In the genomic region with DNA sequence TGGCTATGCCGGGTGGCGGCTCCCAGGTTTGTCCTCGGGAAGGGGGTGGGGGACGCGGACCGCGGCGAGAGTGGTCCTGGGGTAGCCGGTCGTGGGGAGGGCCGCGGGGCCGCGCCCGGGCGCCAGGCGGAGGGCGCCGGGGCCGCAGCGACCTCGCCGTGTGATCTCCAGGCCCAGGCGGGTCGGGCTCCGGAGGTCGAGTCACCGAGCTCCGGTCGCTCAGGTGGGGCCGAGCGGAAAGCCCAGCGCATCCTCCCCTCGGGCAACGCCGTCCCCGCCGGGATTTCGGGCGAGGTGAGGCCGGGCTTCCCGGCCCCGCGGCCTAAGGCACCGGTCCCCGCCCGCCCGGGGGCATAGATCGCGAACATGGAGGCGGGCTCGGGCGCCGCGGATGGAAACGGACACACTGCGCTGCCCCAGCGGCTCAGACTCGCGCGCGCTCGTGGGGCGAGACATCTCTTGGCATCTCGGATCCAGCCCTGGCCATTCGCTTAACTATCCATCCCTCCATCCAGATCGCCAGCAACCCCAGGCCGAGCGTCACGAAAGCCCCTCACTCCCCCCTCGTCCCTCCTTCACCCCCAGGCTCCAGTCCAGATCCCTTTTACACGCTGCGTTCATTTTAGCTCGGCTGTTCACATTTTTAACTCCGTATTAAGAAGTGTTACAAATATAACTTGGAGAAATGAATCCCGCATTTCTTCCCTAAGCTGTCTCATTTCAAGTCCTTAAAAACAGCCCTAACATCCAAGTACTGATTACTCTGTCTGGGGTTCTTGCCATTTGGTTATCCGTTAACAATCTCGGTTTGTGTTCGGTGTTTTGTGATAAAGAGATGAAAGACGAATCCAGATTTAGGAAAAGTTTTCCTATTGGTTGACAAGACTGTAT, we compare ENCODE assay signal across 8 cellular contexts. TPM values are rescaled to one million over a fixed set of nuclear protein-coding genes. Genes with fewer than 3 reads are reported as not detected.
DNase-seq lines count a peak whose midpoint lies in the region; TF ChIP-seq lines count a peak whose summit lies in the region.

No MANE protein-coding gene starts in this region.

- no peaks in the 10 kb centered on the region for H3K9me3 ChIP-seq in GM23248 (ENCODE audit: low read depth)
- no peaks in the 10 kb centered on the region for H3K9me3 ChIP-seq in Loucy (ENCODE audit: insufficient read depth, low read depth, low read length)
- H3K9me3 ChIP-seq in thyroid gland: no peaks in the 10 kb centered on the region

- no peaks in the 10 kb centered on the region for H3K36me3 Mint-ChIP-seq in mesothelial cell of epicardium

- no peaks in the 10 kb centered on the region for H4K20me1 ChIP-seq in GM23248 (ENCODE audit: insufficient read depth)
- H4K20me1 ChIP-seq in Loucy (ENCODE audit: insufficient read depth, low read length, poor library complexity, severe bottlenecking): no peaks in the 10 kb centered on the region

- H3K4me3 Mint-ChIP-seq in mesothelial cell of epicardium: peak overlapping the region; percentile 82

- peaks cover 17% of the 10 kb centered on the region for H3K4me1 ChIP-seq in GM23248 (ENCODE audit: insufficient read depth)
- peaks cover 9% of the 10 kb centered on the region for H3K4me1 ChIP-seq in Loucy (ENCODE audit: insufficient read depth, low read length, poor library complexity, severe bottlenecking)
- peaks cover 25 to 31% of the 10 kb centered on the region in 2 donors for H3K4me1 ChIP-seq in thyroid gland

- intact Hi-C loops in thyroid gland (cut with DNase I): no loop called here

- H3K4me1 Mint-ChIP-seq in mesothelial cell of epicardium: peaks cover 41% of the 10 kb centered on the region

- peak overlapping the region; percentile 88 for H2AFZ ChIP-seq in GM23248
- H2AFZ ChIP-seq in Loucy (ENCODE audit: low read length): peak overlapping the region; percentile 76; the same call in 1 of the 2 replicates

- in situ Hi-C loops in GM23248 (cut with MboI): no loop called here

- H3F3A ChIP-seq in GM23248 (ENCODE audit: insufficient read depth) (peaks cover 13% of the 10 kb centered on the region), Loucy (ENCODE audit: low read depth) (no peaks in the 10 kb centered on the region)

- H3K9ac ChIP-seq in GM23248: peak overlapping the region; percentile 95
- peak overlapping the region; percentile 68 for H3K9ac ChIP-seq in Loucy (ENCODE audit: low read depth, low read length, poor library complexity, severe bottlenecking)

- no peaks in the 10 kb centered on the region for H3K9me3 Mint-ChIP-seq in mesothelial cell of epicardium

- peak overlapping the region; percentile 94 for H3K27ac Mint-ChIP-seq in mesothelial cell of epicardium

- H3K79me2 ChIP-seq in GM23248 (ENCODE audit: insufficient read depth) (peaks cover 45% of the 10 kb centered on the region), Loucy (ENCODE audit: insufficient read depth, low read length) (no peaks in the 10 kb centered on the region)

- H3K36me3 ChIP-seq in GM23248 (ENCODE audit: low read depth): no peaks in the 10 kb centered on the region
- no peaks in the 10 kb centered on the region for H3K36me3 ChIP-seq in Loucy (ENCODE audit: insufficient read depth, low read length)
- H3K36me3 ChIP-seq in thyroid gland: no peaks in the 10 kb centered on the region

- no peaks in the 10 kb centered on the region for H3K9me2 ChIP-seq in GM23248 (ENCODE audit: insufficient read depth)
- H3K9me2 ChIP-seq in Loucy (replicated peaks; ENCODE audit: low read depth, low read length): no peaks in the 10 kb centered on the region

- peak overlapping the region; percentile 82 for H3K4me3 ChIP-seq in GM23248
- peak overlapping the region; percentile 74 for H3K4me3 ChIP-seq in Loucy (ENCODE audit: low read length, poor library complexity, severe bottlenecking)
- peak overlapping the region; percentile 15 to 69 (median 41) for H3K4me3 ChIP-seq in thyroid gland (replicated peaks in 1 of 3)

- no peaks in the 10 kb centered on the region for H3K27me3 Mint-ChIP-seq in mesothelial cell of epicardium (ENCODE audit: low read depth)

- TF ChIP-seq CTCF in Loucy (conservative IDR thresholded peaks at IDR 0.05; ENCODE audit: low read length): no peak
- TF ChIP-seq CTCF in mesothelial cell of epicardium (IDR thresholded peaks at IDR 0.05; ENCODE audit: unreplicated experiment): no peak
- TF ChIP-seq CTCF in thyroid gland (IDR thresholded peaks at IDR 0.05): no peak

- 2 to 3% methylated on average over 34 to 58 of the region's 80 CpGs for WGBS in GM23248 (ENCODE audit: low coverage in 1 of 2, low lambda C conversion rate in 2 of 2, missing lambda C conversion rate in 2 of 2), 2 experiments
- WGBS in thyroid gland, 2 donors: 2 to 3% methylated on average over 24 to 30 of the region's 80 CpGs

- DNase-seq in SKM-1 treated with dmso at 0.1 percent for 144 hours (lab: John Stamatoyannopoulos, UW; ENCODE audit: unreplicated experiment) (peak; percentile 8), SKM-1 (lab: John Stamatoyannopoulos, UW; ENCODE audit: unreplicated experiment) (no peak), GM23248 (peak; percentile 82), UCSD-AML1 (lab: John Stamatoyannopoulos, UW; ENCODE audit: unreplicated experiment) (peak; percentile 63), epithelial cell of prostate (ENCODE audit: low read depth, low spot score) (no peak), mesothelial cell of epicardium (ENCODE audit: low spot score in 2 of 2, unreplicated experiment in 2 of 2) (peak; percentile 32 to 70), thyroid gland (peak; percentile 65 to 67)

- H3K27ac ChIP-seq in GM23248 (peak overlapping the region; percentile 85), epithelial cell of prostate (peak overlapping the region; percentile 76), thyroid gland (peak overlapping the region; percentile 97 to 98 (median 98))

- H3K4me2 ChIP-seq in GM23248 (ENCODE audit: unreplicated experiment) (peak overlapping the region; percentile 99), Loucy (ENCODE audit: low read depth, low read length, poor library complexity, severe bottlenecking) (peak overlapping the region; percentile 83)

- TF ChIP-seq POLR2A in thyroid gland (IDR thresholded peaks at IDR 0.05): peak in 1 of 2 donors; percentile 56

- no peaks in the 10 kb centered on the region for H3K27me3 ChIP-seq in GM23248 (replicated peaks; ENCODE audit: insufficient read depth)
- H3K27me3 ChIP-seq in Loucy (ENCODE audit: insufficient read depth, low read length, poor library complexity, severe bottlenecking): no peaks in the 10 kb centered on the region
- no peaks in the 10 kb centered on the region for H3K27me3 ChIP-seq in thyroid gland

RNA-seq across cellular contexts. Expression of a gene that starts 0.5 kb away (rescaled TPM):
- 5.1 and 5.3 TPM in 2 replicates for total RNA-seq in GM23248 (2014; rRNA removed; shearing (Covaris generic))
- 1.4 and 1.5 TPM in 2 replicates for polyA plus RNA-seq in GM23248 (2016; fragmentation: Nextera tagmentation; extraction: Ambion mirVana)
- total RNA-seq in mesothelial cell of epicardium: 16.7 to 17.0 TPM (median 17.0 TPM) in 3 replicates
- total RNA-seq in thyroid gland: 10 to 100 TPM; 20.9 to 49.7 (median 30.6) TPM

Comparison
In these comparisons a context has a peak if more than half of its experiments do, and no peak if none do; other contexts are left out.
1. DNase-seq: peak in SKM-1 treated with dmso at 0.1 percent for 144 hours (single experiment), GM23248 (single experiment), UCSD-AML1 (single experiment), mesothelial cell of epicardium (2 of 2) and thyroid gland (2 of 2); none in SKM-1 (single experiment) and epithelial cell of prostate (single experiment).
2. Peak in every context shown above with its lines, with median percentiles within 50 percentile points of each other: H3K27ac ChIP-seq and H3K4me3 ChIP-seq.